ENCODE assay signal across 8 cellular contexts in the genomic region with DNA sequence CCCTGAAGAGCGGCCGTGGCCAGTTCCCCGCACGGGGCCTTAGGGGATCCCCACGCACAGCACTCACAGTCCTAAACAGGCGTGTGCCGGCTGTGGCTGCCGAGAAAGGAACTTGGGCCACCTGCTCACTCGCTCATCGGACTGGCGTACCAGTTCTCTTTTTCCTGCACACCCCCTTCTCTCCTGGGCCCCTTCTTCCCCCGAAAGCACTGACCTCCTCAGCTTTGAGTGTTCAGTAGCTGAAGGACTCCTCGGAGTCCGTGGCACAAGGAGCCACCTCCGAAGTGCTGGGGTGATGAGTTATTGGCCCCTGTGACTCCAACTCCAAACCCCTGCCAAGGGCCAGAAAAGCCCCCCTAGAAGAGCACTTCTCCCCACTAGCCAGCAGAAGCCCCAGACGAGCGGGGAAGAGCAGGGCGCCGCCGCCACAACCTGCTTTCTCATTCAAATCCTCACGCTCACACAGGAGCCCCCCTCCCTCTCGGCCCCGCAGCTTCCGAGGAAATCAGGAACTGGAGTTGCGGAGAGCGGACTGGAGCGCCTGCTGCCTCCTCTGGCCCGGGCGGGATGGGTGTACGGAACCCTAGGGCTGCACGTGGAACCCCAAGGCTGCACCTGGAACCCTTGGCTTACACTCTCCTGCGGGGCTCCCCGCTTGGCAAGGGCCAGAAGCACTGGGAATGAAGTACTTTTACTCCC. TPM values are rescaled to one million over a fixed set of nuclear protein-coding genes. Genes with fewer than 3 reads are reported as not detected.
A peak's percentile ranks its signal among the peaks of the same experiment; 100 is the strongest.
DNase-seq lines count a peak whose midpoint lies in the region; ATAC-seq, FAIRE-seq and TF ChIP-seq lines count a peak whose summit lies in the region.

A gene with protein sequence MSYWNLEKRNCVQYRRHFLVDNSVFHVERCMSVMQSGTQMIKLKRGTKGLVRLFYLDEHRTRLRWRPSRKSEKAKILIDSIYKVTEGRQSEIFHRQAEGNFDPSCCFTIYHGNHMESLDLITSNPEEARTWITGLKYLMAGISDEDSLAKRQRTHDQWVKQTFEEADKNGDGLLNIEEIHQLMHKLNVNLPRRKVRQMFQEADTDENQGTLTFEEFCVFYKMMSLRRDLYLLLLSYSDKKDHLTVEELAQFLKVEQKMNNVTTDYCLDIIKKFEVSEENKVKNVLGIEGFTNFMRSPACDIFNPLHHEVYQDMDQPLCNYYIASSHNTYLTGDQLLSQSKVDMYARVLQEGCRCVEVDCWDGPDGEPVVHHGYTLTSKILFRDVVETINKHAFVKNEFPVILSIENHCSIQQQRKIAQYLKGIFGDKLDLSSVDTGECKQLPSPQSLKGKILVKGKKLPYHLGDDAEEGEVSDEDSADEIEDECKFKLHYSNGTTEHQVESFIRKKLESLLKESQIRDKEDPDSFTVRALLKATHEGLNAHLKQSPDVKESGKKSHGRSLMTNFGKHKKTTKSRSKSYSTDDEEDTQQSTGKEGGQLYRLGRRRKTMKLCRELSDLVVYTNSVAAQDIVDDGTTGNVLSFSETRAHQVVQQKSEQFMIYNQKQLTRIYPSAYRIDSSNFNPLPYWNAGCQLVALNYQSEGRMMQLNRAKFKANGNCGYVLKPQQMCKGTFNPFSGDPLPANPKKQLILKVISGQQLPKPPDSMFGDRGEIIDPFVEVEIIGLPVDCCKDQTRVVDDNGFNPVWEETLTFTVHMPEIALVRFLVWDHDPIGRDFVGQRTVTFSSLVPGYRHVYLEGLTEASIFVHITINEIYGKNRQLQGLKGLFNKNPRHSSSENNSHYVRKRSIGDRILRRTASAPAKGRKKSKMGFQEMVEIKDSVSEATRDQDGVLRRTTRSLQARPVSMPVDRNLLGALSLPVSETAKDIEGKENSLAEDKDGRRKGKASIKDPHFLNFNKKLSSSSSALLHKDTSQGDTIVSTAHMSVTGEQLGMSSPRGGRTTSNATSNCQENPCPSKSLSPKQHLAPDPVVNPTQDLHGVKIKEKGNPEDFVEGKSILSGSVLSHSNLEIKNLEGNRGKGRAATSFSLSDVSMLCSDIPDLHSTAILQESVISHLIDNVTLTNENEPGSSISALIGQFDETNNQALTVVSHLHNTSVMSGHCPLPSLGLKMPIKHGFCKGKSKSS (N-terminal part only) (minus strand): TSS at position 446 of the 699 bp plus-strand sequence. CDS start 40,847 bp downstream, outside the sequence.

- FAIRE-seq in RCC 7860 (lab: Jason Lieb, UNC): no peak

- H3K27ac ChIP-seq in KMS-11 (no peak within 1 kb of the TSS), urinary bladder (ENCODE audit: low read depth) (no peak within 1 kb of the TSS)

- WGBS in urinary bladder: under 1% methylated on average over 33 of the region's 33 CpGs

- peak within 1 kb of the TSS; percentile 84 for H3K4me3 Mint-ChIP-seq in Calu3 (ENCODE audit: low read depth, unreplicated experiment)

- peak within 1 kb of the TSS; percentile 47 for H3K9ac ChIP-seq in KMS-11

- BruUV-seq in Calu3 (replicated peaks; lab: Mats Ljungman, UMichigan): no TSS peak

- no peaks in the 10 kb centered on the region for H3K27me3 Mint-ChIP-seq in Calu3 (ENCODE audit: unreplicated experiment)

- H3K4me1 ChIP-seq in KMS-11 (ENCODE audit: low read depth, poor library complexity, severe bottlenecking) (peaks cover 6% of the 10 kb centered on the region), neuron (ENCODE audit: insufficient read depth, low read length) (peaks cover 65% of the 10 kb centered on the region), urinary bladder (ENCODE audit: insufficient read depth) (no peaks in the 10 kb centered on the region)

- peak within 1 kb of the TSS; percentile 80 for H3K4me2 ChIP-seq in KMS-11

- H3K4me3 ChIP-seq in KMS-11 (IDR thresholded peaks at IDR 0.05; ENCODE audit: insufficient read depth, low read depth, low read length) (peak within 1 kb of the TSS; percentile 94), neuron (ENCODE audit: low read length) (peak within 1 kb of the TSS; percentile 92), urinary bladder (ENCODE audit: low read depth, low read length) (peak within 1 kb of the TSS; percentile 57)

- no peaks in the 10 kb centered on the region for H3K79me2 ChIP-seq in KMS-11 (ENCODE audit: insufficient read depth, low read depth)

- H4K20me1 ChIP-seq in KMS-11 (ENCODE audit: insufficient read depth): no peaks in the 10 kb centered on the region

- H3K4me1 Mint-ChIP-seq in Calu3 (ENCODE audit: low read depth, unreplicated experiment): peaks cover 60% of the 10 kb centered on the region

- peaks cover 24% of the 10 kb centered on the region for H3K36me3 Mint-ChIP-seq in Calu3 (ENCODE audit: insufficient read depth, unreplicated experiment)

- no peaks in the 10 kb centered on the region for H3K9me3 ChIP-seq in neuron (ENCODE audit: low read length)

- CTCF ChIA-PET in Calu3 (lab: Charles Lee): interaction anchor here (1.0 to 2.2 kb wide), 2 partner anchors 30 to 61 kb away, joined by 7 to 8 read pairs; a partner anchor contains a TSS

- intact Hi-C loops in Calu3 (cut with micrococcal nuclease; ENCODE audit: unreplicated experiment): loop anchor here (5.0 kb wide), 1 partner anchor 128 kb away; a partner anchor contains a TSS

- peak within 1 kb of the TSS; percentile 88 for H2AFZ ChIP-seq in KMS-11 (ENCODE audit: low read depth)
- H2AFZ ChIP-seq in neuron (ENCODE audit: low read depth, low read length): peak within 1 kb of the TSS; percentile 91

- TF ChIP-seq CTCF in Calu3 (IDR thresholded peaks at IDR 0.05; ENCODE audit: unreplicated experiment) (no peak), KMS-11 (conservative IDR thresholded peaks at IDR 0.05; ENCODE audit: low read depth, low read length) (no peak)

- H3K27me3 ChIP-seq in KMS-11 (ENCODE audit: insufficient read depth, low read depth): no peaks in the 10 kb centered on the region
- H3K27me3 ChIP-seq in neuron (ENCODE audit: insufficient read depth, low read length): no peaks in the 10 kb centered on the region

- peak; percentile 65 for ATAC-seq in GM21576 (IDR thresholded peaks at IDR 0.05; ENCODE audit: unreplicated experiment)

- peak; percentile 88 for DNase-seq in Calu3
- DNase-seq in RCC 7860 (ENCODE audit: low spot score): peak; percentile 54
- peak; percentile 52 for DNase-seq in activated naive CD4-positive, alpha-beta T cell treated with anti-CD3 and anti-CD28 coated beads, Interleukin-2, amount 50 U/mL, for 16 hours
- peak; percentile 56 for DNase-seq in globus pallidus (ENCODE audit: low spot score)

- no peaks in the 10 kb centered on the region for H3K9me3 Mint-ChIP-seq in Calu3 (ENCODE audit: low read depth, unreplicated experiment)

- H3K27ac Mint-ChIP-seq in Calu3 (ENCODE audit: unreplicated experiment): peak within 1 kb of the TSS; percentile 74

- H3K36me3 ChIP-seq in KMS-11 (ENCODE audit: insufficient read depth) (no peaks in the 10 kb centered on the region), neuron (ENCODE audit: insufficient read depth, low read length) (no peaks in the 10 kb centered on the region), urinary bladder (ENCODE audit: insufficient read depth) (no peaks in the 10 kb centered on the region)

RNA-seq across cellular contexts. Expression of the gene that starts here (rescaled TPM):
- total RNA-seq in Calu3 (2022): 11.6 and 13.4 TPM in 2 replicates
- total RNA-seq in urinary bladder: 3.2 TPM
- polyA plus RNA-seq in urinary bladder: 0.27 TPM
